In genomic region chr5:14712666-14713065, GRCh38 we compare ENCODE assay signal across 1 cellular context.
TF ChIP-seq lines count a peak whose summit lies in the region.

No MANE protein-coding gene starts in this region.

TF ChIP-seq in IMR-90, 13 proteins besides CTCF, POLR2A, EP300 and RAD21 (continued from another document):
- TF ChIP-seq, protein P1, sequence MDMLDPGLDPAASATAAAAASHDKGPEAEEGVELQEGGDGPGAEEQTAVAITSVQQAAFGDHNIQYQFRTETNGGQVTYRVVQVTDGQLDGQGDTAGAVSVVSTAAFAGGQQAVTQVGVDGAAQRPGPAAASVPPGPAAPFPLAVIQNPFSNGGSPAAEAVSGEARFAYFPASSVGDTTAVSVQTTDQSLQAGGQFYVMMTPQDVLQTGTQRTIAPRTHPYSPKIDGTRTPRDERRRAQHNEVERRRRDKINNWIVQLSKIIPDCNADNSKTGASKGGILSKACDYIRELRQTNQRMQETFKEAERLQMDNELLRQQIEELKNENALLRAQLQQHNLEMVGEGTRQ (IDR thresholded peaks at IDR 0.05; ENCODE audit: low read depth, low read length), result no peak
- TF ChIP-seq, protein P2, sequence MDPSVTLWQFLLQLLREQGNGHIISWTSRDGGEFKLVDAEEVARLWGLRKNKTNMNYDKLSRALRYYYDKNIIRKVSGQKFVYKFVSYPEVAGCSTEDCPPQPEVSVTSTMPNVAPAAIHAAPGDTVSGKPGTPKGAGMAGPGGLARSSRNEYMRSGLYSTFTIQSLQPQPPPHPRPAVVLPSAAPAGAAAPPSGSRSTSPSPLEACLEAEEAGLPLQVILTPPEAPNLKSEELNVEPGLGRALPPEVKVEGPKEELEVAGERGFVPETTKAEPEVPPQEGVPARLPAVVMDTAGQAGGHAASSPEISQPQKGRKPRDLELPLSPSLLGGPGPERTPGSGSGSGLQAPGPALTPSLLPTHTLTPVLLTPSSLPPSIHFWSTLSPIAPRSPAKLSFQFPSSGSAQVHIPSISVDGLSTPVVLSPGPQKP (IDR thresholded peaks at IDR 0.05; ENCODE audit: borderline replicate concordance, low read depth, low read length), result no peak
- TF ChIP-seq SMC3 (IDR thresholded peaks at IDR 0.05; ENCODE audit: low read depth, low read length), result no peak
